17 cellular contexts compared by ENCODE assay signal in genomic region chr2:135870571-135870970, GRCh38. TPM values are rescaled to one million over a fixed set of nuclear protein-coding genes. Genes with fewer than 3 reads are reported as not detected.
DNase-seq lines count a peak whose midpoint lies in the region; ATAC-seq, FAIRE-seq and TF ChIP-seq lines count a peak whose summit lies in the region.
"Had no signal": no experiment of that assay in that cellular context is flagged by ENCODE, and none has a peak within 500 bp of the region (broad histone marks: within the 10 kb centered on the region; RNA-seq: fewer than 3 reads in every experiment).

No MANE protein-coding gene starts in this region.

- FAIRE-seq in GM12878 (lab: Jason Lieb, UNC), result no peak
- FAIRE-seq: A549, pancreas had no signal

- RAD21 ChIA-PET in GM12878 (lab: Charles Lee; ENCODE audit: unreplicated experiment), result interaction anchor here (1.2 kb wide), 1 partner anchor 32 kb away, joined by 3 read pairs; no protein-coding TSS in a partner anchor

- no peak for TF ChIP-seq POLR2A in GM12878 (IDR thresholded peaks at IDR 0.05; ENCODE audit: low read depth, low read length)

- in situ Hi-C loops in GM12878 (cut with MboI), result no loop called here

- CTCF ChIA-PET in GM12878 (lab: Yijun Ruan, JAX), result interaction anchor here (1.2 to 1.5 kb wide), 2 partner anchors 514 to 516 kb away, joined by 3 to 4 read pairs; no protein-coding TSS in a partner anchor

- no peak overlapping the region; the same call in 1 of the 2 replicates for H2AFZ ChIP-seq in GM12878 (ENCODE audit: control insufficient read depth, low read depth, low read length)

- no peak for TF ChIP-seq RAD21 in GM12878 (IDR thresholded peaks at IDR 0.05; ENCODE audit: insufficient read depth, low read depth, low read length)

- no peaks in the 10 kb centered on the region for H3K9me3 ChIP-seq in GM12878 (replicated peaks; ENCODE audit: control insufficient read depth, insufficient read depth, low read length)
- H3K9me3 ChIP-seq: A549, ascending aorta, Caco-2, pancreas, upper lobe of right lung had no signal

- H3K4me2 ChIP-seq in GM12878 (ENCODE audit: control insufficient read depth, insufficient read depth), result no peak overlapping the region
- H3K4me2 ChIP-seq: A549 had no signal

- SMC1A ChIA-PET in GM12878 (lab: Charles Lee; ENCODE audit: uncharacterized antibody, unreplicated experiment), result interaction anchor here (0.6 to 2.0 kb wide), 8 partner anchors 10 to 976 kb away, joined by 3 to 10 read pairs (median 3); no protein-coding TSS in a partner anchor

- DNase-seq in activated CD4-positive, alpha-beta T cell treated with anti-CD3 and anti-CD28 coated beads, Interleukin-2, amount 10 ng/mL, durations not matched to agents 24 days and 14 days, result no peak
- no peak for DNase-seq in activated CD4-positive, alpha-beta T cell treated with anti-CD3 and anti-CD28 coated beads for 4 hours
- DNase-seq in GM12878 (ENCODE audit: low read depth, low spot score) (no peak), NCI-H1417 treated with DMSO at 0.1 percent for 48 hours (lab: John Stamatoyannopoulos, UW) (no peak), AG08396 (ENCODE audit: low spot score) (no peak)
- DNase-seq: activated CD8-positive, alpha-beta memory T cell treated with anti-CD3 and anti-CD28 coated beads for 24 hours; Caco-2; NCI-H1048; NCI-H2227 treated with DMSO at 0.1 percent for 48 hours; pancreas; upper lobe of right lung had no signal

- no peaks in the 10 kb centered on the region for H3K27me3 ChIP-seq in GM12878 (replicated peaks in 1 of 2; ENCODE audit: control insufficient read depth in 2 of 2, insufficient read depth in 2 of 2, low read length in 1 of 2)
- H3K27me3 ChIP-seq: ascending aorta, pancreas, upper lobe of right lung had no signal

- H3K27ac ChIP-seq in GM12878 (ENCODE audit: control insufficient read depth, insufficient read depth), result no peak overlapping the region
- H3K27ac ChIP-seq: A549, ascending aorta, pancreas, upper lobe of right lung had no signal

- no peaks in the 10 kb centered on the region for H3K27me3 Mint-ChIP-seq in activated CD4-positive, alpha-beta T cell treated with anti-CD3 and anti-CD28 coated beads, Interleukin-2, amount 10 ng/mL, durations not matched to agents 24 days and 14 days

- peaks cover 26% of the 10 kb centered on the region for H3K79me2 ChIP-seq in GM12878 (ENCODE audit: control insufficient read depth, insufficient read depth, low read length)

- peaks cover 7 to 22% of the 10 kb centered on the region in 2 experiments for H3K36me3 ChIP-seq in GM12878 (ENCODE audit: control insufficient read depth in 2 of 2, insufficient read depth in 2 of 2, low read length in 1 of 2)

- H3K4me3 Mint-ChIP-seq in activated CD4-positive, alpha-beta T cell treated with anti-CD3 and anti-CD28 coated beads, Interleukin-2, amount 10 ng/mL, durations not matched to agents 24 days and 14 days, result no peak overlapping the region

- H3K9me3 Mint-ChIP-seq in activated CD4-positive, alpha-beta T cell treated with anti-CD3 and anti-CD28 coated beads, Interleukin-2, amount 10 ng/mL, durations not matched to agents 24 days and 14 days, result no peaks in the 10 kb centered on the region

- 5% methylated on average over 1 of the region's 1 CpG for WGBS in GM12878 (ENCODE audit: insufficient coverage, insufficient replicate concordance, low lambda C conversion rate, missing lambda C conversion rate)

- intact Hi-C loops in activated CD4-positive, alpha-beta T cell treated with anti-CD3 and anti-CD28 coated beads, Interleukin-2, amount 10 ng/mL, durations not matched to agents 24 days and 14 days (cut with micrococcal nuclease), result no loop called here
- intact Hi-C loops in GM12878 (cut with micrococcal nuclease; ENCODE audit: unreplicated experiment), result loop anchor here (5.0 kb wide), 1 partner anchor 128 kb away; the partner anchor contains the start of gene UBXN4

- BruUV-seq in GM12878 (replicated peaks; lab: Mats Ljungman, UMichigan), result no TSS peak

- H3K4me3 ChIP-seq in GM12878, result no peak overlapping the region
- H3K4me3 ChIP-seq: A549, ascending aorta, pancreas, upper lobe of right lung had no signal

- ATAC-seq in GM21619 (IDR thresholded peaks at IDR 0.05; ENCODE audit: unreplicated experiment) (peak; percentile 74), HG03432 (IDR thresholded peaks at IDR 0.05; ENCODE audit: unreplicated experiment) (peak; percentile 50), GM12878 (peak; percentile 63), HG03342 (IDR thresholded peaks at IDR 0.05; ENCODE audit: unreplicated experiment) (no peak)
- ATAC-seq: A549, Panc1, pancreas, upper lobe of right lung had no signal

- H3K36me3 Mint-ChIP-seq in activated CD4-positive, alpha-beta T cell treated with anti-CD3 and anti-CD28 coated beads, Interleukin-2, amount 10 ng/mL, durations not matched to agents 24 days and 14 days (ENCODE audit: low read depth), result peaks cover 79% of the 10 kb centered on the region

- TF ChIP-seq EP300 in GM12878 (IDR thresholded peaks at IDR 0.05; ENCODE audit: borderline replicate concordance in 1 of 2, control insufficient read depth in 1 of 2, low read depth in 2 of 2, low read length in 2 of 2), result no peak

- peaks cover 4% of the 10 kb centered on the region; the same call in 1 of the 2 replicates for H3K4me1 ChIP-seq in GM12878 (ENCODE audit: control insufficient read depth, insufficient read depth, low read length)
- H3K4me1 ChIP-seq: ascending aorta, pancreas had no signal

- POLR2A ChIA-PET in GM12878 (lab: Charles Lee), result interaction anchor here (0.7 to 1.6 kb wide), 3 partner anchors 8 to 515 kb away, joined by 3 to 9 read pairs (median 3); no protein-coding TSS in a partner anchor

- no peak for TF ChIP-seq CTCF in GM12878 (IDR thresholded peaks at IDR 0.05 in 2 of 3, conservative IDR thresholded peaks at IDR 0.05 in 1 of 3; ENCODE audit: control insufficient read depth in 2 of 3, extremely low read depth in 1 of 3, insufficient read depth in 1 of 3, low read depth in 3 of 3, low read length in 3 of 3)

- H3K9ac ChIP-seq in GM12878 (ENCODE audit: control insufficient read depth, insufficient read depth, low read length), result no peak overlapping the region

- H3K27ac Mint-ChIP-seq in activated CD4-positive, alpha-beta T cell treated with anti-CD3 and anti-CD28 coated beads, Interleukin-2, amount 10 ng/mL, durations not matched to agents 24 days and 14 days, result peak overlapping the region; percentile 57

- peaks cover 46% of the 10 kb centered on the region for H3K4me1 Mint-ChIP-seq in activated CD4-positive, alpha-beta T cell treated with anti-CD3 and anti-CD28 coated beads, Interleukin-2, amount 10 ng/mL, durations not matched to agents 24 days and 14 days

- no peaks in the 10 kb centered on the region for H4K20me1 ChIP-seq in GM12878 (ENCODE audit: control insufficient read depth, insufficient read depth)

RNA-seq across cellular contexts. Expression of gene MCM6, which starts 5.7 kb away (rescaled TPM):
- total RNA-seq in activated CD4-positive, alpha-beta T cell treated with anti-CD3 and anti-CD28 coated beads, Interleukin-2, amount 10 ng/mL, durations not matched to agents 24 days and 14 days, result 196 and 197 TPM in 2 replicates
- 50.4 and 55.8 TPM in 2 replicates for total RNA-seq in GM12878 (2013; cell fraction: nucleolus; rRNA removed)
- total RNA-seq in GM12878 (2014; rRNA removed) (63.4 and 68.5 TPM in 2 replicates), GM12878 (2014; rRNA removed; fragmentation: Illumina TruSeq; extraction: Trizol) (63.2 and 63.4 TPM in 2 replicates), GM12878 (2021) (89.7 and 92.9 TPM in 2 replicates)
- polyA plus RNA-seq in GM12878 (2011; ENCODE audit: low read depth), result 40.3 TPM
- polyA plus RNA-seq in GM12878 (2011; rRNA removed) (118 and 136 TPM in 2 replicates), GM12878 (2014; fragmentation: Illumina TruSeq; extraction: Trizol) (97.4 and 108 TPM in 2 replicates), GM12878 (2014; fragmentation: Nextera tagmentation; extraction: Ambion mirVana) (10 to 100 TPM; 37.4 to 74.4 TPM), GM12878 (2014; rRNA removed) (68.6 and 79.5 TPM in 2 replicates), GM12878 (2016; fragmentation: Nextera tagmentation; extraction: Ambion mirVana) (10 to 100 TPM; 85.0 to 89.9 TPM)
- polyA plus RNA-seq in GM12878 (2011; cell fraction: cytosol; rRNA removed), result 74.9 and 83.7 TPM in 2 replicates
- 46.4 and 68.7 TPM in 2 replicates for polyA plus RNA-seq in GM12878 (2011; cell fraction: nucleus; rRNA removed)
- polyA plus RNA-seq in GM12878 (2012), result 34.7 and 41.0 TPM in 2 replicates
- polyA minus RNA-seq in GM12878 (2011; rRNA and poly(A)+ RNA removed), result 124 and 156 TPM in 2 replicates
- 44.2 and 46.8 TPM in 2 replicates for polyA minus RNA-seq in GM12878 (2011; cell fraction: cytosol; rRNA and poly(A)+ RNA removed)
- 23.0 and 38.4 TPM in 2 replicates for polyA minus RNA-seq in GM12878 (2011; cell fraction: nucleus; rRNA and poly(A)+ RNA removed)

RNA-seq across cellular contexts. Expression of gene LCT, which starts 33.6 kb away (rescaled TPM):
- total RNA-seq in activated CD4-positive, alpha-beta T cell treated with anti-CD3 and anti-CD28 coated beads, Interleukin-2, amount 10 ng/mL, durations not matched to agents 24 days and 14 days, result 0.31 and 0.51 TPM in 2 replicates
- 0.24 and 0.46 TPM in 2 replicates for total RNA-seq in GM12878 (2013; cell fraction: nucleolus; rRNA removed)
- total RNA-seq in GM12878 (2014; rRNA removed) (0.05 and 0.06 TPM in 2 replicates), GM12878 (2014; rRNA removed; fragmentation: Illumina TruSeq; extraction: Trizol) (0.09 and 0.14 TPM in 2 replicates), GM12878 (2021) (0.08 and 0.11 TPM in 2 replicates)
- polyA plus RNA-seq in GM12878 (2011; ENCODE audit: low read depth), result not detected
- polyA plus RNA-seq in GM12878 (2011; rRNA removed) (0.04 and 0.07 TPM in 2 replicates), GM12878 (2014; fragmentation: Illumina TruSeq; extraction: Trizol) (0.04 and 0.05 TPM in 2 replicates), GM12878 (2014; fragmentation: Nextera tagmentation; extraction: Ambion mirVana) (under 1 TPM in 1 of 2 experiments, not detected in 1; 0.02 TPM), GM12878 (2014; rRNA removed) (0.05 and 0.09 TPM in 2 replicates), GM12878 (2016; fragmentation: Nextera tagmentation; extraction: Ambion mirVana) (not detected)
- polyA plus RNA-seq in GM12878 (2011; cell fraction: cytosol; rRNA removed), result 0.03 and 0.07 TPM in 2 replicates
- 0.15 and 0.16 TPM in 2 replicates for polyA plus RNA-seq in GM12878 (2011; cell fraction: nucleus; rRNA removed)
- polyA plus RNA-seq in GM12878 (2012), result 0.01 TPM in 1 of 2 replicates, not detected in the other
- polyA minus RNA-seq in GM12878 (2011; rRNA and poly(A)+ RNA removed), result 0.22 and 0.46 TPM in 2 replicates
- not detected in 2 replicates for polyA minus RNA-seq in GM12878 (2011; cell fraction: cytosol; rRNA and poly(A)+ RNA removed)
- polyA minus RNA-seq in GM12878 (2011; cell fraction: nucleus; rRNA and poly(A)+ RNA removed), result 0.36 and 0.86 TPM in 2 replicates
- total RNA-seq: ascending aorta, upper lobe of right lung had no signal
